Comparison of ENCODE assay signal across 12 cellular contexts in genomic region chr13:99178636-99179035, GRCh38. TPM values are rescaled to one million over a fixed set of nuclear protein-coding genes. Genes with fewer than 3 reads are reported as not detected.
DNase-seq lines count a peak whose midpoint lies in the region; ATAC-seq, FAIRE-seq and TF ChIP-seq lines count a peak whose summit lies in the region.
"Had no signal": no experiment of that assay in that cellular context is flagged by ENCODE, and none has a peak within 500 bp of the region (broad histone marks: within the 10 kb centered on the region; RNA-seq: fewer than 3 reads in every experiment).

No MANE protein-coding gene starts in this region.

- no peak overlapping the region for H3K4me3 ChIP-seq in HepG2 (replicated peaks in 1 of 3; ENCODE audit: insufficient read depth in 1 of 3, low read depth in 2 of 3, low read length in 3 of 3)
- H3K4me3 ChIP-seq in right lobe of liver: no peak overlapping the region
- no peak overlapping the region for H3K4me3 ChIP-seq in cardiac fibroblast (replicated peaks in 1 of 2; ENCODE audit: low read depth in 2 of 2, low read length in 2 of 2)
- H3K4me3 ChIP-seq in aorta (ENCODE audit: low read length in 2 of 2): no peak overlapping the region
- no peak overlapping the region for H3K4me3 ChIP-seq in gastroesophageal sphincter

- H3K79me2 ChIP-seq in HepG2 (ENCODE audit: insufficient read depth, low read length): no peaks in the 10 kb centered on the region

- 72% methylated on average over 3 of the region's 4 CpGs for WGBS in HepG2 (ENCODE audit: low lambda C conversion rate)
- WGBS in right lobe of liver (ENCODE audit: insufficient coverage, low coverage, low lambda C conversion rate, missing lambda C conversion rate): 89% methylated on average over 3 of the region's 4 CpGs
- 71 to 73% methylated on average over 4 of the region's 4 CpGs for WGBS in aorta, 2 donors
- 60 to 65% methylated on average over 1 to 4 of the region's 4 CpGs for WGBS in gastroesophageal sphincter (ENCODE audit: low coverage in 1 of 2), 2 donors

- peaks cover 5% of the 10 kb centered on the region for H3K27me3 Mint-ChIP-seq in activated CD4-positive, alpha-beta memory T cell treated with anti-CD3 and anti-CD28 coated beads, Interleukin-2, amount 10 ng/mL, durations not matched to agents 7 days and 5 days
- H3K27me3 Mint-ChIP-seq in glutamatergic neuron (ENCODE audit: unreplicated experiment): no peaks in the 10 kb centered on the region

- TF ChIP-seq CTCF in HepG2 (CRISPR knock-in tag; IDR thresholded peaks at IDR 0.05): no peak
- TF ChIP-seq CTCF in right lobe of liver (IDR thresholded peaks at IDR 0.05): no peak
- no peak for TF ChIP-seq CTCF in cardiac fibroblast (IDR thresholded peaks at IDR 0.05; ENCODE audit: low read depth, low read length)
- TF ChIP-seq CTCF in gastroesophageal sphincter (IDR thresholded peaks at IDR 0.05): no peak
- TF ChIP-seq CTCF in glutamatergic neuron (IDR thresholded peaks at IDR 0.05; ENCODE audit: partially characterized antibody, unreplicated experiment): no peak

- peaks cover 8% of the 10 kb centered on the region for H3K36me3 Mint-ChIP-seq in activated CD4-positive, alpha-beta memory T cell treated with anti-CD3 and anti-CD28 coated beads, Interleukin-2, amount 10 ng/mL, durations not matched to agents 7 days and 5 days (ENCODE audit: low read depth)
- H3K36me3 Mint-ChIP-seq in glutamatergic neuron (ENCODE audit: unreplicated experiment): peaks cover 14% of the 10 kb centered on the region

- no peak overlapping the region for H3K27ac ChIP-seq in HepG2 (ENCODE audit: extremely low read length, insufficient read depth, low read length)
- no peak overlapping the region for H3K27ac ChIP-seq in right lobe of liver
- no peak overlapping the region for H3K27ac ChIP-seq in aorta (ENCODE audit: low read depth in 1 of 2, low read length in 2 of 2)
- no peak overlapping the region for H3K27ac ChIP-seq in gastroesophageal sphincter

- no peak for TF ChIP-seq RAD21 in HepG2 (CRISPR knock-in tag; IDR thresholded peaks at IDR 0.05)

- H3K27ac Mint-ChIP-seq in activated CD4-positive, alpha-beta memory T cell treated with anti-CD3 and anti-CD28 coated beads, Interleukin-2, amount 10 ng/mL, durations not matched to agents 7 days and 5 days: no peak overlapping the region
- H3K27ac Mint-ChIP-seq in glutamatergic neuron (ENCODE audit: unreplicated experiment): no peak overlapping the region

- FAIRE-seq in HepG2 (lab: Jason Lieb, UNC): no peak
- FAIRE-seq: TTC549 had no signal

- POLR2A ChIA-PET in HepG2 (lab: Yijun Ruan, JAX): no interaction called here
- POLR2A ChIA-PET in activated CD4-positive, alpha-beta memory T cell treated with anti-CD3 and anti-CD28 coated beads, Interleukin-2, amount 10 ng/mL, durations not matched to agents 7 days and 5 days (lab: Charles Lee): interaction anchor here (1.0 kb wide), 1 partner anchor 21 kb away, joined by 3 read pairs; no protein-coding TSS in a partner anchor

- no peak overlapping the region for H2AFZ ChIP-seq in HepG2 (ENCODE audit: low read length)

- in situ Hi-C loops in HepG2 (cut with HindIII; ENCODE audit: extremely low pct_ligation_motif_present, low pct_unique_long_range_greater_than_20kb): loop anchor here (5.0 kb wide), 2 partner anchors 84 to 259 kb away; no protein-coding TSS in a partner anchor

- no peaks in the 10 kb centered on the region for H4K20me1 ChIP-seq in HepG2 (ENCODE audit: insufficient read depth, low read length)

- no peak for ATAC-seq in HepG2
- no peak for ATAC-seq in right lobe of liver
- ATAC-seq in HG03432 (IDR thresholded peaks at IDR 0.05; ENCODE audit: unreplicated experiment): peak; percentile 81
- ATAC-seq in aorta (ENCODE audit: low FRiP score): no peak
- no peak for ATAC-seq in gastroesophageal sphincter
- ATAC-seq: left lobe of liver had no signal

- TF ChIP-seq POLR2A in HepG2 (IDR thresholded peaks at IDR 0.05; ENCODE audit: insufficient read depth in 1 of 2, low read depth in 2 of 2, low read length in 2 of 2) (no peak), right lobe of liver (IDR thresholded peaks at IDR 0.05) (no peak), gastroesophageal sphincter (IDR thresholded peaks at IDR 0.05) (no peak)

- no peaks in the 10 kb centered on the region for H3K36me3 ChIP-seq in HepG2 (replicated peaks in 1 of 2; ENCODE audit: control insufficient read depth in 1 of 2, insufficient read depth in 2 of 2, low read length in 2 of 2)
- H3K36me3 ChIP-seq in right lobe of liver: no peaks in the 10 kb centered on the region
- no peaks in the 10 kb centered on the region for H3K36me3 ChIP-seq in aorta (ENCODE audit: control insufficient read depth in 1 of 2, insufficient read depth in 2 of 2, low read length in 1 of 2)
- no peaks in the 10 kb centered on the region for H3K36me3 ChIP-seq in gastroesophageal sphincter

- peaks cover 8% of the 10 kb centered on the region for H3K9me3 Mint-ChIP-seq in activated CD4-positive, alpha-beta memory T cell treated with anti-CD3 and anti-CD28 coated beads, Interleukin-2, amount 10 ng/mL, durations not matched to agents 7 days and 5 days
- H3K9me3 Mint-ChIP-seq in glutamatergic neuron (ENCODE audit: unreplicated experiment): no peaks in the 10 kb centered on the region

- CTCF ChIA-PET in HepG2 (lab: Yijun Ruan, JAX; ENCODE audit: low intra/inter-chr PET ratio, low total read pairs): interaction anchor here (3.0 kb wide), 1 partner anchor 258 kb away, joined by 70 read pairs; no protein-coding TSS in a partner anchor
- CTCF ChIA-PET in activated CD4-positive, alpha-beta memory T cell treated with anti-CD3 and anti-CD28 coated beads, Interleukin-2, amount 10 ng/mL, durations not matched to agents 7 days and 5 days (lab: Charles Lee): interaction anchor here (0.7 to 20.9 kb wide), 3 partner anchors 89 to 257 kb away, joined by 3 to 398 read pairs (median 37); no protein-coding TSS in a partner anchor

- no TSS peak for BruUV-seq in HepG2 (replicated peaks; lab: Mats Ljungman, UMichigan)

- no peak overlapping the region for H3K4me2 ChIP-seq in HepG2 (ENCODE audit: low read depth, low read length)

- peaks cover 29% of the 10 kb centered on the region for H3K4me1 Mint-ChIP-seq in activated CD4-positive, alpha-beta memory T cell treated with anti-CD3 and anti-CD28 coated beads, Interleukin-2, amount 10 ng/mL, durations not matched to agents 7 days and 5 days
- no peaks in the 10 kb centered on the region for H3K4me1 Mint-ChIP-seq in glutamatergic neuron (ENCODE audit: low read depth, unreplicated experiment)

- no peak overlapping the region for H3K9ac ChIP-seq in HepG2 (ENCODE audit: insufficient read depth, low read depth, low read length)

- DNase-seq in HepG2 (ENCODE audit: low spot score): no peak
- no peak for DNase-seq in right lobe of liver
- DNase-seq in cardiac fibroblast (ENCODE audit: low read depth in 2 of 2): peak; percentile 15 to 43
- no peak for DNase-seq in activated CD4-positive, alpha-beta memory T cell treated with anti-CD3 and anti-CD28 coated beads, Interleukin-2, amount 10 ng/mL, durations not matched to agents 7 days and 5 days
- DNase-seq in aorta: no peak
- no peak for DNase-seq in glutamatergic neuron
- DNase-seq: erythroblast, NCI-H748 treated with DMSO at 0.1 percent for 48 hours had no signal

- no peak for TF ChIP-seq EP300 in HepG2 (IDR thresholded peaks at IDR 0.05; ENCODE audit: low read depth in 2 of 2, low read length in 2 of 2)
- no peak for TF ChIP-seq EP300 in HepG2 (CRISPR knock-in tag; IDR thresholded peaks at IDR 0.05; ENCODE audit: borderline replicate concordance)
- TF ChIP-seq EP300 in gastroesophageal sphincter (IDR thresholded peaks at IDR 0.05): no peak

- H3K4me1 ChIP-seq in HepG2 (ENCODE audit: insufficient read depth, low read length) (peaks cover 7% of the 10 kb centered on the region; the same call in 1 of the 2 replicates), right lobe of liver (no peaks in the 10 kb centered on the region), aorta (ENCODE audit: control insufficient read depth in 1 of 2, insufficient read depth in 2 of 2, low read length in 2 of 2) (no peaks in the 10 kb centered on the region), gastroesophageal sphincter (no peaks in the 10 kb centered on the region)

- H3K27me3 ChIP-seq in HepG2 (ENCODE audit: control insufficient read depth in 1 of 2, insufficient read depth in 2 of 2, low read length in 2 of 2) (peaks cover 0 to 10% of the 10 kb centered on the region in 2 experiments; a peak in 1 of 5 replicates), right lobe of liver (no peaks in the 10 kb centered on the region), aorta (ENCODE audit: control insufficient read depth in 1 of 2, insufficient read depth in 2 of 2, low read length in 1 of 2) (no peaks in the 10 kb centered on the region), gastroesophageal sphincter (peaks cover 21% of the 10 kb centered on the region)

- H3K9me3 ChIP-seq in HepG2 (ENCODE audit: low read length) (peaks cover 12% of the 10 kb centered on the region), right lobe of liver (no peaks in the 10 kb centered on the region), aorta (ENCODE audit: control insufficient read depth, low read length) (no peaks in the 10 kb centered on the region), gastroesophageal sphincter (peaks cover 0 to 12% (median 0%) of the 10 kb centered on the region in 3 donors)

- no peak overlapping the region for H3K4me3 Mint-ChIP-seq in activated CD4-positive, alpha-beta memory T cell treated with anti-CD3 and anti-CD28 coated beads, Interleukin-2, amount 10 ng/mL, durations not matched to agents 7 days and 5 days
- H3K4me3 Mint-ChIP-seq in glutamatergic neuron (ENCODE audit: unreplicated experiment): no peak overlapping the region

- intact Hi-C loops in HepG2 (cut with micrococcal nuclease; ENCODE audit: unreplicated experiment): no loop called here
- intact Hi-C loops in right lobe of liver (cut with DNase I): loop anchor here (5.0 to 10.0 kb wide), 4 partner anchors 84 to 259 kb away; no protein-coding TSS in a partner anchor
- intact Hi-C loops in aorta (cut with DNase I): loop anchor here in 1 of 2 donors (2.0 to 5.0 kb wide), 2 partner anchors 90 to 259 kb away; no protein-coding TSS in a partner anchor

RNA-seq across cellular contexts. Expression of gene UBAC2, which starts 22.0 kb away (rescaled TPM):
- total RNA-seq in HepG2 (2016; rRNA removed; fragmentation: Illumina TruSeq; extraction: Trizol): 44.0 and 61.3 TPM in 2 replicates
- total RNA-seq in HepG2 (2016; cell fraction: cytosol; rRNA removed; fragmentation: Illumina TruSeq; extraction: Trizol; ENCODE audit: low read depth): 34.9 and 39.6 TPM in 2 replicates
- 38.5 and 64.4 TPM in 2 replicates for total RNA-seq in HepG2 (2016; cell fraction: insoluble cytoplasmic fraction; rRNA removed; fragmentation: Illumina TruSeq; extraction: Trizol)
- 63.6 and 68.1 TPM in 2 replicates for total RNA-seq in HepG2 (2016; cell fraction: membrane; rRNA removed; fragmentation: Illumina TruSeq; extraction: Trizol)
- 53.7 and 64.6 TPM in 2 replicates for total RNA-seq in HepG2 (2016; cell fraction: nucleus; rRNA removed; fragmentation: Illumina TruSeq; extraction: Trizol)
- polyA plus RNA-seq in HepG2 (2011; rRNA removed): 80.8 and 84.2 TPM in 2 replicates
- 69.1 and 91.4 TPM in 2 replicates for polyA plus RNA-seq in HepG2 (2011; cell fraction: cytosol; rRNA removed)
- polyA plus RNA-seq in HepG2 (2011; cell fraction: nucleus; rRNA removed): 25.5 and 30.1 TPM in 2 replicates
- 63.7 and 72.4 TPM in 2 replicates for polyA plus RNA-seq in HepG2 (2012)
- 37.1 and 38.0 TPM in 2 replicates for polyA plus RNA-seq in HepG2 (2016; cell fraction: cytosol; fragmentation: Illumina TruSeq; extraction: Trizol; ENCODE audit: low read depth)
- 45.9 TPM in 2 replicates for polyA plus RNA-seq in HepG2 (2016; cell fraction: insoluble cytoplasmic fraction; fragmentation: Illumina TruSeq; extraction: Trizol; ENCODE audit: low read depth)
- 59.7 and 64.1 TPM in 2 replicates for polyA plus RNA-seq in HepG2 (2016; cell fraction: membrane; fragmentation: Illumina TruSeq; extraction: Trizol; ENCODE audit: low read depth)
- 80.9 and 85.2 TPM in 2 replicates for polyA plus RNA-seq in HepG2 (2016; cell fraction: nucleus; fragmentation: Illumina TruSeq; extraction: Trizol; ENCODE audit: insufficient read depth, low read depth)
- 58.0 and 61.9 TPM in 2 replicates for polyA minus RNA-seq in HepG2 (2011; rRNA and poly(A)+ RNA removed; ENCODE audit: low replicate concordance)
- polyA minus RNA-seq in HepG2 (2011; cell fraction: cytosol; rRNA and poly(A)+ RNA removed): 29.7 and 34.9 TPM in 2 replicates
- 31.5 and 38.0 TPM in 2 replicates for polyA minus RNA-seq in HepG2 (2011; cell fraction: nucleus; rRNA and poly(A)+ RNA removed)
- total RNA-seq in right lobe of liver: 10 to 100 TPM; 30.2 to 45.0 (median 37.0) TPM
- 10 to 100 TPM; 53.8 to 55.2 TPM for total RNA-seq in activated CD4-positive, alpha-beta memory T cell treated with anti-CD3 and anti-CD28 coated beads, Interleukin-2, amount 10 ng/mL, durations not matched to agents 7 days and 5 days
- 10 to 100 TPM; 44.4 to 52.0 TPM for total RNA-seq in aorta
- polyA plus RNA-seq in aorta: 10 to 100 TPM; 45.0 to 54.2 TPM
- 10 to 100 TPM; 45.0 to 59.6 (median 52.2) TPM for total RNA-seq in gastroesophageal sphincter
- 33.3 TPM for total RNA-seq in glutamatergic neuron (ENCODE audit: unreplicated experiment)

Comparison
In these comparisons a context has a peak if more than half of its experiments do, and no peak if none do; other contexts are left out.
1. DNase-seq: peak in cardiac fibroblast (2 of 2); none in HepG2 (single experiment), right lobe of liver (0 of 3), activated CD4-positive, alpha-beta memory T cell treated with anti-CD3 and anti-CD28 coated beads, Interleukin-2, amount 10 ng/mL, durations not matched to agents 7 days and 5 days (single experiment), aorta (0 of 2) and glutamatergic neuron (single experiment).